In the genomic region with DNA sequence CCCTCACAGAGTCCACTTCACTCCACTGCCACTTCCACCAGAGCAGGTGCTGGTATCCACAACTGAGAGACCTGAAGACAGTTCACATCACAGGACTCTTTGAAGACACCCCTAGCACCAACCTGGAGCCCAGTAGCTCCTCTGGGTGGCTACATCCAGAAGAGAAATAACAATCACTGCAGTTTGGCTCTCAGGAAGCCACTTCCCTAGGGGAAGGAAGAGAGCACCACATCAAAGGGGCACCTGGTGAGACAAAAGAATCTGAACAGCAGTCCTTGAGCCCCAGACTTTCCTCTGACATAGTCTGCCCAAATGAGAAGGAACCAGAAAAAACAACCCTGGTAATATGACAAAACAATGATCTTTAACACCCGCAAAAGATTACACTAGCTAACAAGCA, we compare ENCODE assay signal across 13 cellular contexts.
A peak's percentile ranks its signal among the peaks of the same experiment; 100 is the strongest.
DNase-seq lines count a peak whose midpoint lies in the region; ATAC-seq, FAIRE-seq and TF ChIP-seq lines count a peak whose summit lies in the region.
"Had no signal": no experiment of that assay in that cellular context is flagged by ENCODE, and none has a peak within 500 bp of the region (broad histone marks: within the 10 kb centered on the region; RNA-seq: fewer than 3 reads in every experiment).

No MANE protein-coding gene starts in this region.

- peak; percentile 35 for FAIRE-seq in K562 (lab: Jason Lieb, UNC)

- H3K9me3 Mint-ChIP-seq in activated CD8-positive, alpha-beta T cell treated with anti-CD3 and anti-CD28 coated beads, Interleukin-2, amount 10 ng/mL, durations not matched to agents 7 days and 5 days (ENCODE audit: insufficient read depth): peaks cover 4% of the 10 kb centered on the region
- H3K9me3 Mint-ChIP-seq in activated CD8-positive, alpha-beta T cell treated with anti-CD3 and anti-CD28 coated beads for 36 hours: peaks cover 33% of the 10 kb centered on the region

- TF ChIP-seq EP300 in K562 (IDR thresholded peaks at IDR 0.05; ENCODE audit: low read length): no peak

- peaks cover 8% of the 10 kb centered on the region for H3K4me1 Mint-ChIP-seq in activated CD8-positive, alpha-beta T cell treated with anti-CD3 and anti-CD28 coated beads, Interleukin-2, amount 10 ng/mL, durations not matched to agents 7 days and 5 days (ENCODE audit: low read depth)
- no peaks in the 10 kb centered on the region for H3K4me1 Mint-ChIP-seq in activated CD8-positive, alpha-beta T cell treated with anti-CD3 and anti-CD28 coated beads for 36 hours (ENCODE audit: low read depth)

- TF ChIP-seq CTCF in activated CD8-positive, alpha-beta T cell treated with anti-CD3 and anti-CD28 coated beads for 36 hours (IDR thresholded peaks at IDR 0.05): no peak
- TF ChIP-seq CTCF in OCI-LY7 (conservative IDR thresholded peaks at IDR 0.05; ENCODE audit: low read length): no peak
- TF ChIP-seq CTCF in K562 (IDR thresholded peaks at IDR 0.05 in 2 of 3, conservative IDR thresholded peaks at IDR 0.05 in 1 of 3; ENCODE audit: insufficient read depth in 2 of 3, low read depth in 1 of 3, low read length in 3 of 3): no peak

- H3K79me2 ChIP-seq in OCI-LY7 (ENCODE audit: insufficient read depth, low read depth, low read length): no peaks in the 10 kb centered on the region
- H3K79me2 ChIP-seq in K562 (ENCODE audit: control insufficient read depth, insufficient read depth, low read length): no peaks in the 10 kb centered on the region

- H3K4me1 ChIP-seq in OCI-LY7 (ENCODE audit: insufficient read depth, low read length, poor library complexity, severe bottlenecking) (peaks cover 7% of the 10 kb centered on the region), K562 (replicated peaks in 1 of 2; ENCODE audit: control insufficient read depth in 2 of 2, insufficient read depth in 2 of 2, low read length in 2 of 2) (no peaks in the 10 kb centered on the region)

- no peak for DNase-seq in activated CD8-positive, alpha-beta T cell treated with anti-CD3 and anti-CD28 coated beads, Interleukin-2, amount 10 ng/mL, durations not matched to agents 7 days and 5 days
- DNase-seq in activated CD8-positive, alpha-beta T cell treated with anti-CD3 and anti-CD28 coated beads for 36 hours: no peak
- DNase-seq in OCI-LY7 (ENCODE audit: low spot score) (peak; percentile 24), K562 (ENCODE audit: extremely low read depth in 1 of 4, low spot score in 3 of 4) (no peak), dermis blood vessel endothelial cell (no peak), cortex of kidney (lab: John Stamatoyannopoulos, UW) (no peak)
- DNase-seq: DMS53, HCEC 1CT, HFFc6 had no signal

- intact Hi-C loops in activated CD8-positive, alpha-beta T cell treated with anti-CD3 and anti-CD28 coated beads for 36 hours (cut with micrococcal nuclease): no loop called here
- intact Hi-C loops in OCI-LY7 (cut with micrococcal nuclease; ENCODE audit: unreplicated experiment) (no loop called here), K562 (cut with micrococcal nuclease) (no loop called here)

- no peak for TF ChIP-seq RAD21 in K562 (CRISPR knock-in tag; conservative IDR thresholded peaks at IDR 0.05 in 1 of 2, IDR thresholded peaks at IDR 0.05 in 1 of 2)

- no peak overlapping the region for H2AFZ ChIP-seq in OCI-LY7 (ENCODE audit: low read length)
- no peak overlapping the region for H2AFZ ChIP-seq in K562 (ENCODE audit: low read depth, low read length)

- H3K36me3 Mint-ChIP-seq in activated CD8-positive, alpha-beta T cell treated with anti-CD3 and anti-CD28 coated beads, Interleukin-2, amount 10 ng/mL, durations not matched to agents 7 days and 5 days (ENCODE audit: low read depth): peaks cover 4% of the 10 kb centered on the region
- H3K36me3 Mint-ChIP-seq in activated CD8-positive, alpha-beta T cell treated with anti-CD3 and anti-CD28 coated beads for 36 hours (ENCODE audit: low read depth): peaks cover 6% of the 10 kb centered on the region
- H3K36me3 Mint-ChIP-seq: CD14-positive monocyte had no signal

- CTCF ChIA-PET in activated CD8-positive, alpha-beta T cell treated with anti-CD3 and anti-CD28 coated beads, Interleukin-2, amount 10 ng/mL, durations not matched to agents 7 days and 5 days (lab: Charles Lee): interaction anchor here (1.2 to 1.5 kb wide), 2 partner anchors 35 to 39 kb away, joined by 4 read pairs; no protein-coding TSS in a partner anchor
- CTCF ChIA-PET in activated CD8-positive, alpha-beta T cell treated with anti-CD3 and anti-CD28 coated beads for 36 hours (lab: Charles Lee): interaction anchor here (1.1 to 1.6 kb wide), 3 partner anchors 36 to 63 kb away, joined by 3 to 5 read pairs (median 4); no protein-coding TSS in a partner anchor
- CTCF ChIA-PET in OCI-LY7 (lab: Charles Lee; ENCODE audit: unreplicated experiment): no interaction called here
- CTCF ChIA-PET in K562 (lab: Yijun Ruan, JAX; ENCODE audit: low intra/inter-chr PET ratio): no interaction called here

- H3K27me3 ChIP-seq in K562 (ENCODE audit: control insufficient read depth in 2 of 2, insufficient read depth in 2 of 2, low read length in 2 of 2): no peaks in the 10 kb centered on the region

- POLR2A ChIA-PET in activated CD8-positive, alpha-beta T cell treated with anti-CD3 and anti-CD28 coated beads, Interleukin-2, amount 10 ng/mL, durations not matched to agents 7 days and 5 days (lab: Charles Lee): no interaction called here
- POLR2A ChIA-PET in activated CD8-positive, alpha-beta T cell treated with anti-CD3 and anti-CD28 coated beads for 36 hours (lab: Charles Lee): no interaction called here
- POLR2A ChIA-PET in OCI-LY7 (lab: Charles Lee): interaction anchor here (0.6 to 1.3 kb wide), 2 partner anchors 13 to 411 kb away, joined by 3 read pairs; no protein-coding TSS in a partner anchor
- POLR2A ChIA-PET in K562 (lab: Yijun Ruan, JAX): no interaction called here

- no peak for ATAC-seq in activated CD8-positive, alpha-beta T cell treated with anti-CD3 and anti-CD28 coated beads, Interleukin-2, amount 10 ng/mL, durations not matched to agents 7 days and 5 days
- no peak for ATAC-seq in activated CD8-positive, alpha-beta T cell treated with anti-CD3 and anti-CD28 coated beads for 36 hours
- ATAC-seq in K562: no peak
- ATAC-seq in GM19467 (IDR thresholded peaks at IDR 0.05; ENCODE audit: unreplicated experiment): no peak

- H3K4me2 ChIP-seq in OCI-LY7 (ENCODE audit: low read length) (no peak overlapping the region), K562 (ENCODE audit: insufficient read depth, low read length) (no peak overlapping the region)

- 0% methylated on average over 1 of the region's 1 CpG for whole genome bisulfite sequencing in K562 (ENCODE audit: insufficient coverage, low coverage, missing lambda C conversion rate)

- no peak overlapping the region for H3K4me3 Mint-ChIP-seq in activated CD8-positive, alpha-beta T cell treated with anti-CD3 and anti-CD28 coated beads, Interleukin-2, amount 10 ng/mL, durations not matched to agents 7 days and 5 days
- no peak overlapping the region for H3K4me3 Mint-ChIP-seq in activated CD8-positive, alpha-beta T cell treated with anti-CD3 and anti-CD28 coated beads for 36 hours
- H3K4me3 Mint-ChIP-seq: CD14-positive monocyte, HFFc6 had no signal

- no peaks in the 10 kb centered on the region for H3K9me1 ChIP-seq in K562 (ENCODE audit: control insufficient read depth, insufficient read depth, low read length)

- BruUV-seq in OCI-LY7 (replicated peaks; lab: Mats Ljungman, UMichigan) (no TSS peak), K562 (replicated peaks; lab: Mats Ljungman, UMichigan) (no TSS peak)

- H3K9me2 ChIP-seq in OCI-LY7 (ENCODE audit: insufficient read depth, low read length): no peaks in the 10 kb centered on the region

- in situ Hi-C loops in K562 (cut with MboI): no loop called here

- H3K4me3 ChIP-seq in OCI-LY7 (ENCODE audit: low read depth, low read length, poor library complexity, severe bottlenecking) (no peak overlapping the region), K562 (no peak overlapping the region)

- TF ChIP-seq POLR2A in K562 (conservative IDR thresholded peaks at IDR 0.05): no peak

- peak overlapping the region; percentile 16 for H3K27ac Mint-ChIP-seq in activated CD8-positive, alpha-beta T cell treated with anti-CD3 and anti-CD28 coated beads, Interleukin-2, amount 10 ng/mL, durations not matched to agents 7 days and 5 days
- no peak overlapping the region for H3K27ac Mint-ChIP-seq in activated CD8-positive, alpha-beta T cell treated with anti-CD3 and anti-CD28 coated beads for 36 hours
- H3K27ac Mint-ChIP-seq: CD14-positive monocyte, HFFc6 had no signal

- no peak overlapping the region for H3K27ac ChIP-seq in OCI-LY7 (ENCODE audit: low read depth, low read length, poor library complexity, severe bottlenecking)
- no peak overlapping the region for H3K27ac ChIP-seq in K562 (ENCODE audit: extremely low read depth, low read depth, low read length)
- H3K27ac ChIP-seq: 22Rv1, HL-60 had no signal

- 0 out of 2 replicates have a peak, but pooled peaks cover 5% of the 10 kb centered on the region for H3K9me3 ChIP-seq in OCI-LY7 (ENCODE audit: low read length)
- peaks cover 6% of the 10 kb centered on the region for H3K9me3 ChIP-seq in K562 (replicated peaks; ENCODE audit: control insufficient read depth, insufficient read depth, low read depth, low read length)

- H4K20me1 ChIP-seq in OCI-LY7 (ENCODE audit: insufficient read depth, low read length) (no peaks in the 10 kb centered on the region), K562 (replicated peaks; ENCODE audit: control insufficient read depth, insufficient read depth, low read length) (no peaks in the 10 kb centered on the region)

- no peak overlapping the region for H3K9ac ChIP-seq in K562 (ENCODE audit: insufficient read depth in 1 of 2, low read depth in 2 of 2, low read length in 2 of 2)

- peaks cover 15% of the 10 kb centered on the region for H3K27me3 Mint-ChIP-seq in activated CD8-positive, alpha-beta T cell treated with anti-CD3 and anti-CD28 coated beads, Interleukin-2, amount 10 ng/mL, durations not matched to agents 7 days and 5 days (ENCODE audit: low read depth)
- H3K27me3 Mint-ChIP-seq in activated CD8-positive, alpha-beta T cell treated with anti-CD3 and anti-CD28 coated beads for 36 hours: peaks cover 11% of the 10 kb centered on the region

- H3K36me3 ChIP-seq in OCI-LY7 (ENCODE audit: insufficient read depth, low read length) (no peaks in the 10 kb centered on the region), K562 (ENCODE audit: control insufficient read depth, insufficient read depth, low read length) (no peaks in the 10 kb centered on the region)

Comparison
In these comparisons a context has a peak if more than half of its experiments do, and no peak if none do; other contexts are left out.
1. CTCF ChIA-PET loops: an anchor here in activated CD8-positive, alpha-beta T cell treated with anti-CD3 and anti-CD28 coated beads, Interleukin-2, amount 10 ng/mL, durations not matched to agents 7 days and 5 days (1.2 to 1.5 kb wide) and activated CD8-positive, alpha-beta T cell treated with anti-CD3 and anti-CD28 coated beads for 36 hours (1.1 to 1.6 kb wide); none called in OCI-LY7 and K562.